Comparison of ENCODE assay signal across 8 cellular contexts in genomic region chr15:91049378-91050127, GRCh38. TPM values are rescaled to one million over a fixed set of nuclear protein-coding genes. Genes with fewer than 3 reads are reported as not detected.
DNase-seq lines count a peak whose midpoint lies in the region; ATAC-seq, FAIRE-seq and TF ChIP-seq lines count a peak whose summit lies in the region.

No MANE protein-coding gene starts in this region.

- intact Hi-C loops in CD8-positive, alpha-beta T cell (cut with DNase I, micrococcal nuclease) = loop anchor here (1.0 to 10.0 kb wide), 3 partner anchors 93 to 1035 kb away; partner anchors contain the start of gene MAN2A2 (in 1 of the 2)

- POLR2A ChIA-PET in CD8-positive, alpha-beta T cell (lab: Charles Lee) = interaction anchor here (0.6 kb wide), 2 partner anchors 210 to 507 kb away, joined by 3 to 4 read pairs; no protein-coding TSS in a partner anchor

- no peak overlapping the region for H3K27ac ChIP-seq in CD8-positive, alpha-beta T cell (ENCODE audit: low read depth, low read length)
- no peak overlapping the region for H3K27ac ChIP-seq in fibroblast of lung (ENCODE audit: insufficient read depth, low read length)

- no peaks in the 10 kb centered on the region for H3K9me3 ChIP-seq in CD8-positive, alpha-beta T cell (ENCODE audit: low read length)
- no peaks in the 10 kb centered on the region for H3K9me3 ChIP-seq in fibroblast of lung (ENCODE audit: control insufficient read depth, insufficient read depth, low read depth, low read length)

- H3K4me3 Mint-ChIP-seq in CD8-positive, alpha-beta T cell = no peak overlapping the region
- H3K4me3 Mint-ChIP-seq in activated T-cell treated with anti-CD3 and anti-CD28 coated beads, Interleukin-2, amount 50 U/mL, for 4 hours = no peak overlapping the region
- H3K4me3 Mint-ChIP-seq in neural crest cell = no peak overlapping the region

- DNase-seq in CD8-positive, alpha-beta T cell = peak in 6 of 7 experiments; percentile 11 to 48 (median 30)
- DNase-seq in HK-2 (ENCODE audit: unreplicated experiment) = peak; percentile 14
- DNase-seq in NCI-H82 treated with DMSO at 0.1 percent for 48 hours (lab: John Stamatoyannopoulos, UW; ENCODE audit: unreplicated experiment) = peak; percentile 54
- no peak for DNase-seq in activated T-cell treated with anti-CD3 and anti-CD28 coated beads, Interleukin-2, amount 50 U/mL, for 4 hours
- peak; percentile 60 to 70 for DNase-seq in fibroblast of lung (ENCODE audit: low read depth in 2 of 2)
- peak; percentile 58 for DNase-seq in neural crest cell (ENCODE audit: low read depth, low spot score)
- DNase-seq in urothelium cell line (ENCODE audit: low spot score) = peak; percentile 62

- no peaks in the 10 kb centered on the region for H3K36me3 ChIP-seq in CD8-positive, alpha-beta T cell (ENCODE audit: insufficient read depth, low read length)
- no peaks in the 10 kb centered on the region for H3K36me3 ChIP-seq in fibroblast of lung (ENCODE audit: control insufficient read depth, insufficient read depth, low read length)

- H3K79me2 ChIP-seq in fibroblast of lung (ENCODE audit: control insufficient read depth, insufficient read depth, low read length) = no peaks in the 10 kb centered on the region

- H3K4me1 ChIP-seq in CD8-positive, alpha-beta T cell (ENCODE audit: insufficient read depth, low read length) = peaks cover 16% of the 10 kb centered on the region
- H3K4me1 ChIP-seq in fibroblast of lung (ENCODE audit: control insufficient read depth, extremely low read depth, insufficient read depth, low read length) = no peaks in the 10 kb centered on the region

- CTCF ChIA-PET in CD8-positive, alpha-beta T cell (lab: Charles Lee) = interaction anchor here (0.7 to 3.6 kb wide), 9 partner anchors 9 to 117 kb away, joined by 3 to 38 read pairs (median 4); partner anchors contain the start of genes HDDC3 and RCCD1

- H4K20me1 ChIP-seq in fibroblast of lung (ENCODE audit: control insufficient read depth, extremely low read depth, insufficient read depth, low read length) = no peaks in the 10 kb centered on the region

- peak overlapping the region; percentile 80 for H2AFZ ChIP-seq in fibroblast of lung (ENCODE audit: low read length)

- no peak for FAIRE-seq in urothelium cell line (lab: Jason Lieb, UNC)

- peaks cover 21% of the 10 kb centered on the region for H3K4me1 Mint-ChIP-seq in CD8-positive, alpha-beta T cell (ENCODE audit: low read depth)
- peaks cover 24% of the 10 kb centered on the region for H3K4me1 Mint-ChIP-seq in activated T-cell treated with anti-CD3 and anti-CD28 coated beads, Interleukin-2, amount 50 U/mL, for 4 hours (ENCODE audit: low read depth)
- no peaks in the 10 kb centered on the region for H3K4me1 Mint-ChIP-seq in neural crest cell

- ATAC-seq in CD8-positive, alpha-beta T cell = peak; percentile 71
- peak; percentile 88 for ATAC-seq in GM19351 (IDR thresholded peaks at IDR 0.05; ENCODE audit: unreplicated experiment)
- ATAC-seq in activated T-cell treated with anti-CD3 and anti-CD28 coated beads, Interleukin-2, amount 50 U/mL, for 4 hours = peak; percentile 32 to 79

- peaks cover 17% of the 10 kb centered on the region for H3K27me3 Mint-ChIP-seq in CD8-positive, alpha-beta T cell (ENCODE audit: low read depth)
- peaks cover 14% of the 10 kb centered on the region for H3K27me3 Mint-ChIP-seq in activated T-cell treated with anti-CD3 and anti-CD28 coated beads, Interleukin-2, amount 50 U/mL, for 4 hours (ENCODE audit: low read depth)
- H3K27me3 Mint-ChIP-seq in neural crest cell (ENCODE audit: low read depth) = peaks cover 75% of the 10 kb centered on the region

- peak overlapping the region; percentile 56 for H3K4me2 ChIP-seq in fibroblast of lung (ENCODE audit: extremely low read depth, insufficient read depth, low read length)

- no peak overlapping the region for H3K9ac ChIP-seq in fibroblast of lung (ENCODE audit: insufficient read depth, low read length)

- no peak overlapping the region for H3K27ac Mint-ChIP-seq in CD8-positive, alpha-beta T cell
- H3K27ac Mint-ChIP-seq in neural crest cell (ENCODE audit: unreplicated experiment) = no peak overlapping the region

- H3K36me3 Mint-ChIP-seq in CD8-positive, alpha-beta T cell = no peaks in the 10 kb centered on the region
- H3K36me3 Mint-ChIP-seq in activated T-cell treated with anti-CD3 and anti-CD28 coated beads, Interleukin-2, amount 50 U/mL, for 4 hours (ENCODE audit: insufficient read depth) = no peaks in the 10 kb centered on the region
- no peaks in the 10 kb centered on the region for H3K36me3 Mint-ChIP-seq in neural crest cell (ENCODE audit: low read depth)

- no peak overlapping the region for H3K4me3 ChIP-seq in CD8-positive, alpha-beta T cell (ENCODE audit: low read depth, low read length)
- H3K4me3 ChIP-seq in fibroblast of lung (replicated peaks in 1 of 4; ENCODE audit: control extremely low read depth in 1 of 4, insufficient read depth in 1 of 4, low read depth in 3 of 4, low read length in 4 of 4) = peak overlapping the region in 2 of 4 experiments; percentile 20 to 24

- H3K27me3 ChIP-seq in CD8-positive, alpha-beta T cell (ENCODE audit: insufficient read depth, low read length) = no peaks in the 10 kb centered on the region
- peaks cover 11% of the 10 kb centered on the region for H3K27me3 ChIP-seq in fibroblast of lung (ENCODE audit: control insufficient read depth, insufficient read depth, low read length)

- peak; percentile 57 for TF ChIP-seq CTCF in CD8-positive, alpha-beta T cell (IDR thresholded peaks at IDR 0.05)
- TF ChIP-seq CTCF in fibroblast of lung (conservative IDR thresholded peaks at IDR 0.05 in 1 of 2, IDR thresholded peaks at IDR 0.05 in 1 of 2; ENCODE audit: low read depth in 1 of 2, low read length in 2 of 2) (peak; percentile 77 to 78), neural crest cell (conservative IDR thresholded peaks at IDR 0.05) (peak; percentile 73)

- no peaks in the 10 kb centered on the region for H3K9me3 Mint-ChIP-seq in CD8-positive, alpha-beta T cell
- H3K9me3 Mint-ChIP-seq in activated T-cell treated with anti-CD3 and anti-CD28 coated beads, Interleukin-2, amount 50 U/mL, for 4 hours = no peaks in the 10 kb centered on the region
- no peaks in the 10 kb centered on the region for H3K9me3 Mint-ChIP-seq in neural crest cell

RNA-seq across cellular contexts. Expression of gene VPS33B, which starts 27.2 kb away (rescaled TPM):
- 10 to 100 TPM; 30.1 to 33.0 TPM for total RNA-seq in CD8-positive, alpha-beta T cell
- total RNA-seq in activated T-cell treated with anti-CD3 and anti-CD28 coated beads, Interleukin-2, amount 50 U/mL, for 4 hours = 10 to 100 TPM; 20.9 to 22.4 (median 21.9) TPM
- total RNA-seq in fibroblast of lung (9.0 and 11.2 TPM in 2 replicates), neural crest cell (19.2 and 20.5 TPM in 2 replicates)
- polyA plus RNA-seq in fibroblast of lung = 11.1 and 11.2 TPM in 2 replicates
- 11.4 and 14.5 TPM in 2 replicates for polyA plus RNA-seq in fibroblast of lung (2012)
- polyA minus RNA-seq in fibroblast of lung (ENCODE audit: low replicate concordance) = 6.4 and 21.0 TPM in 2 replicates

RNA-seq across cellular contexts. Expression of gene SV2B, which starts 50.5 kb away (rescaled TPM):
- total RNA-seq in CD8-positive, alpha-beta T cell = not detected
- total RNA-seq in activated T-cell treated with anti-CD3 and anti-CD28 coated beads, Interleukin-2, amount 50 U/mL, for 4 hours = under 1 TPM in 2 of 3 donors, not detected in 1; 0.03 to 0.05 TPM
- total RNA-seq in fibroblast of lung (under 0.01 and 0.26 TPM in 2 replicates), neural crest cell (not detected in 2 replicates)
- polyA plus RNA-seq in fibroblast of lung = not detected in 2 replicates
- not detected in 2 replicates for polyA plus RNA-seq in fibroblast of lung (2012)
- polyA minus RNA-seq in fibroblast of lung (ENCODE audit: low replicate concordance) = not detected in 2 replicates

RNA-seq across cellular contexts. Expression of gene PRC1, which starts 55.2 kb away (rescaled TPM):
- 10 to 100 TPM; 24.6 to 31.3 TPM for total RNA-seq in CD8-positive, alpha-beta T cell
- total RNA-seq in activated T-cell treated with anti-CD3 and anti-CD28 coated beads, Interleukin-2, amount 50 U/mL, for 4 hours = 10 to 100 TPM; 14.4 to 18.8 (median 18.7) TPM
- total RNA-seq in fibroblast of lung (9.2 and 57.8 TPM in 2 replicates), neural crest cell (160 and 161 TPM in 2 replicates)
- polyA plus RNA-seq in fibroblast of lung = 60.5 and 239 TPM in 2 replicates
- polyA plus RNA-seq in fibroblast of lung (2012) = 34.0 and 142 TPM in 2 replicates
- 68.0 and 418 TPM in 2 replicates for polyA minus RNA-seq in fibroblast of lung (ENCODE audit: low replicate concordance)
